In the genomic region with DNA sequence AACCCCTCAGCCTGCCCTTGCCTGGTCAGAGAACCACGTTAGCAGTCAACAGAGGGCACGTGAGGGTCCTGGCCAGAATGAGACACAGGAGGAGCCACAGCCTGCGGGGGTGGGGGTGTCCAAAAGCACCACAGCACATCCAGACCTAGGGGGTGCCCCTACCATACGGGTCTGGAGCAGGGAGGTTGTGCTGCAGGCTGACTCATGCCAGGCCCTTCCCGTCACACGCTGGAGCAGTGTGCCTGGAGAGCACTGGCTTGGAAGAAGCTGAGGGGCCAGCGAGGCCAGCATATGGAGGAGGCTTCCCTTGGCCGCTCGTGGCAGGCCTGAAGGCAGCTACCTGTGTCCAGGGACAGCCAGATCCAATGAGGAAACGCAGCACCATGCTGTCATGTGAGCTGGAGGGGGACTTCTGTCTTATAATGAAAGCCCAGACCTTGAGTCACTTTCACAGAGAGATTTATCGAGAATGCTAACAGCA, we compare ENCODE assay signal across 8 cellular contexts. TPM values are rescaled to one million over a fixed set of nuclear protein-coding genes. Genes with fewer than 3 reads are reported as not detected.
A peak's percentile ranks its signal among the peaks of the same experiment; 100 is the strongest.
DNase-seq lines count a peak whose midpoint lies in the region; ATAC-seq and TF ChIP-seq lines count a peak whose summit lies in the region.

No MANE protein-coding gene starts in this region.

- ATAC-seq in HG02981 (IDR thresholded peaks at IDR 0.05; ENCODE audit: unreplicated experiment) = no peak

- peak overlapping the region in 7 of 8 donors; percentile 17 to 97 (median 72) for H3K27ac Mint-ChIP-seq in CD8-positive, alpha-beta memory T cell
- H3K27ac Mint-ChIP-seq in nephron = peak overlapping the region; percentile 68 to 72 (median 72)

- no peak overlapping the region for H3K4me3 Mint-ChIP-seq in CD8-positive, alpha-beta memory T cell
- no peak overlapping the region for H3K4me3 Mint-ChIP-seq in nephron

- no peak overlapping the region for H3K4me3 ChIP-seq in CD8-positive, alpha-beta memory T cell (ENCODE audit: low read length)
- peak overlapping the region; percentile 60; the same call in 1 of the 2 replicates for H3K4me3 ChIP-seq in LNCaP clone FGC (ENCODE audit: low read depth, low read length)
- no peak overlapping the region for H3K4me3 ChIP-seq in astrocyte of the spinal cord (ENCODE audit: low read depth, low read length)

- no peaks in the 10 kb centered on the region for H3K27me3 ChIP-seq in CD8-positive, alpha-beta memory T cell (ENCODE audit: insufficient read depth, low read length, poor library complexity, severe bottlenecking)

- peaks cover 0 to 6% of the 10 kb centered on the region in 2 donors for H3K27me3 Mint-ChIP-seq in CD8-positive, alpha-beta memory T cell
- no peaks in the 10 kb centered on the region for H3K27me3 Mint-ChIP-seq in nephron (ENCODE audit: low read depth)

- H3K9me3 Mint-ChIP-seq in CD8-positive, alpha-beta memory T cell = no peaks in the 10 kb centered on the region
- peaks cover 8% of the 10 kb centered on the region for H3K9me3 Mint-ChIP-seq in nephron

- peaks cover 10 to 17% (median 11%) of the 10 kb centered on the region in 3 donors for H3K4me1 Mint-ChIP-seq in CD8-positive, alpha-beta memory T cell
- H3K4me1 Mint-ChIP-seq in nephron = peaks cover 19% of the 10 kb centered on the region

- H3K27ac ChIP-seq in CD8-positive, alpha-beta memory T cell (ENCODE audit: low read depth, low read length) = no peak overlapping the region

- TF ChIP-seq CTCF in LNCaP clone FGC (IDR thresholded peaks at IDR 0.05; ENCODE audit: control insufficient read depth, extremely low read depth, insufficient read depth) (no peak), astrocyte of the spinal cord (IDR thresholded peaks at IDR 0.05; ENCODE audit: low read depth, low read length) (no peak), nephron (IDR thresholded peaks at IDR 0.05; ENCODE audit: unreplicated experiment in 3 of 3) (no peak), GM13977 (IDR thresholded peaks at IDR 0.05; ENCODE audit: extremely low read depth, insufficient read depth, missing control alignments) (no peak), GM13976 (IDR thresholded peaks at IDR 0.05; ENCODE audit: borderline replicate concordance, control extremely low read depth, extremely low read depth, insufficient read depth, missing control alignments) (no peak)

- no peak for DNase-seq in CD8-positive, alpha-beta memory T cell
- DNase-seq in LNCaP clone FGC (ENCODE audit: low read depth) (no peak), astrocyte of the spinal cord (ENCODE audit: low read depth, low spot score) (peak; percentile 59), mesenteric fat pad (ENCODE audit: low spot score) (no peak), GM13977 (ENCODE audit: low spot score) (no peak), GM13976 (ENCODE audit: low spot score) (no peak)

- in situ Hi-C loops in astrocyte of the spinal cord (cut with HindIII; ENCODE audit: low sequenced_read_pairs) (no loop called here), GM13977 (cut with MboI; ENCODE audit: low pct_unique_long_range_greater_than_20kb, low sequenced_read_pairs, unreplicated experiment) (no loop called here), GM13976 (cut with MboI; ENCODE audit: low sequenced_read_pairs, unreplicated experiment) (loop anchor here (25.0 kb wide), 1 partner anchor 516 kb away; a partner anchor contains a TSS)

- CTCF ChIA-PET in CD8-positive, alpha-beta memory T cell (lab: Charles Lee) = interaction anchor here (1.4 kb wide), 1 partner anchor 20 kb away, joined by 4 read pairs; no protein-coding TSS in a partner anchor

- H3K4me1 ChIP-seq in CD8-positive, alpha-beta memory T cell (ENCODE audit: insufficient read depth, low read length) = peaks cover 8% of the 10 kb centered on the region

- POLR2A ChIA-PET in CD8-positive, alpha-beta memory T cell (lab: Charles Lee) = interaction anchor here (1.1 kb wide), 1 partner anchor 49 kb away, joined by 3 read pairs; a partner anchor contains a TSS

- peaks cover 0 to 28% (median 0%) of the 10 kb centered on the region in 3 donors for H3K36me3 Mint-ChIP-seq in CD8-positive, alpha-beta memory T cell
- H3K36me3 Mint-ChIP-seq in nephron (ENCODE audit: low read depth) = peaks cover 3% of the 10 kb centered on the region

- no peaks in the 10 kb centered on the region for H3K9me3 ChIP-seq in CD8-positive, alpha-beta memory T cell (ENCODE audit: low read length)

- no peaks in the 10 kb centered on the region for H3K36me3 ChIP-seq in CD8-positive, alpha-beta memory T cell (ENCODE audit: insufficient read depth, low read length)

RNA-seq across cellular contexts. Expression of a gene that starts 1.5 kb away (rescaled TPM):
- total RNA-seq in CD8-positive, alpha-beta memory T cell = 100 to 1,000 TPM; 208 to 214 TPM
- polyA plus RNA-seq in CD8-positive, alpha-beta memory T cell = 58.0 TPM
- 167 TPM for total RNA-seq in mesenteric fat pad

RNA-seq across cellular contexts. Expression of a gene that starts 48.6 kb away (rescaled TPM):
- total RNA-seq in CD8-positive, alpha-beta memory T cell = 1 to 10 TPM; 3.3 to 3.5 TPM
- polyA plus RNA-seq in CD8-positive, alpha-beta memory T cell = 17.2 TPM
- 8.7 TPM for total RNA-seq in mesenteric fat pad

RNA-seq across cellular contexts. Expression of a gene that starts 49.6 kb away (rescaled TPM):
- 100 to 1,000 TPM; 152 to 156 TPM for total RNA-seq in CD8-positive, alpha-beta memory T cell
- polyA plus RNA-seq in CD8-positive, alpha-beta memory T cell = 12.4 TPM
- total RNA-seq in mesenteric fat pad = 45.3 TPM
